ENCODE assay signal across 1 cellular context in the genomic region with DNA sequence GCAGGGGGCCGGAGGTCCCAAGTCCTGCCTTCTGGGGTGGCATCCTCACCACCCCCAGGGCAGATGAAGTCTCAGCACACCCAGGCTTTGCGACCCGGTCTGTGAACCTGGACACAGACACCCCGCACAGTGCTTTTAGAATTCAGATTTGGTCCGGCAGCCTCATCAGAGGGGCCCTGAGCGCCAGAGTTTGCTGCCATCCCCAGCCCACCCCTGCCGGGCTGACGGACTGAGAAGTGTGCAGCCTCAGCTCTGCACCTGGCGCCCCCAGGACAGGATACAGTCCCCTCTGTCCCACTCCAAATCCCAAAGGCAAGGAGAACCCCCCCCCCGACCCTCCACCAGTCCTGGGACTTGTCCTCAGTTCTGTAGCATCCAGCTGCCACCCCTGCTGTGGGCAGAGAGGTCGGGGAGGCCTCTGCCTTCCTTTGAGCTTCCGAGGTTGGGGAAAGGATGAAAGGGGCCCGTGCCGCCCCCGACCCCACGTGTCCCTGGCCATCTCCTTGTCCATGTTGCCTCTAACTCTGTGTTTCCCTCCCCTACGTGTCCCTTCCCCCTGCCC.
TF ChIP-seq lines count a peak whose summit lies in the region.

No MANE protein-coding gene starts in this region.

TF ChIP-seq in HEK293, 187 proteins besides CTCF, POLR2A, EP300 and RAD21 (continued from another document):
- TF ChIP-seq, protein P1, sequence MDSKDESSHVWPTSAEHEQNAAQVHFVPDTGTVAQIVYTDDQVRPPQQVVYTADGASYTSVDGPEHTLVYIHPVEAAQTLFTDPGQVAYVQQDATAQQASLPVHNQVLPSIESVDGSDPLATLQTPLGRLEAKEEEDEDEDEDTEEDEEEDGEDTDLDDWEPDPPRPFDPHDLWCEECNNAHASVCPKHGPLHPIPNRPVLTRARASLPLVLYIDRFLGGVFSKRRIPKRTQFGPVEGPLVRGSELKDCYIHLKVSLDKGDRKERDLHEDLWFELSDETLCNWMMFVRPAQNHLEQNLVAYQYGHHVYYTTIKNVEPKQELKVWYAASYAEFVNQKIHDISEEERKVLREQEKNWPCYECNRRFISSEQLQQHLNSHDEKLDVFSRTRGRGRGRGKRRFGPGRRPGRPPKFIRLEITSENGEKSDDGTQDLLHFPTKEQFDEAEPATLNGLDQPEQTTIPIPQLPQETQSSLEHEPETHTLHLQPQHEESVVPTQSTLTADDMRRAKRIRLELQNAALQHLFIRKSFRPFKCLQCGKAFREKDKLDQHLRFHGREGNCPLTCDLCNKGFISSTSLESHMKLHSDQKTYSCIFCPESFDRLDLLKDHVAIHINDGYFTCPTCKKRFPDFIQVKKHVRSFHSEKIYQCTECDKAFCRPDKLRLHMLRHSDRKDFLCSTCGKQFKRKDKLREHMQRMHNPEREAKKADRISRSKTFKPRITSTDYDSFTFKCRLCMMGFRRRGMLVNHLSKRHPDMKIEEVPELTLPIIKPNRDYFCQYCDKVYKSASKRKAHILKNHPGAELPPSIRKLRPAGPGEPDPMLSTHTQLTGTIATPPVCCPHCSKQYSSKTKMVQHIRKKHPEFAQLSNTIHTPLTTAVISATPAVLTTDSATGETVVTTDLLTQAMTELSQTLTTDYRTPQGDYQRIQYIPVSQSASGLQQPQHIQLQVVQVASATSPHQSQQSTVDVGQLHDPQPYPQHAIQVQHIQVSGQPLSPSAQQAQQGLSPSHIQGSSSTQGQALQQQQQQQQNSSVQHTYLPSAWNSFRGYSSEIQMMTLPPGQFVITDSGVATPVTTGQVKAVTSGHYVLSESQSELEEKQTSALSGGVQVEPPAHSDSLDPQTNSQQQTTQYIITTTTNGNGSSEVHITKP (tag by site-specific recombination; IDR thresholded peaks at IDR 0.05), result peak; percentile 48
